Comparison of ENCODE assay signal across 19 cellular contexts in the genomic region with DNA sequence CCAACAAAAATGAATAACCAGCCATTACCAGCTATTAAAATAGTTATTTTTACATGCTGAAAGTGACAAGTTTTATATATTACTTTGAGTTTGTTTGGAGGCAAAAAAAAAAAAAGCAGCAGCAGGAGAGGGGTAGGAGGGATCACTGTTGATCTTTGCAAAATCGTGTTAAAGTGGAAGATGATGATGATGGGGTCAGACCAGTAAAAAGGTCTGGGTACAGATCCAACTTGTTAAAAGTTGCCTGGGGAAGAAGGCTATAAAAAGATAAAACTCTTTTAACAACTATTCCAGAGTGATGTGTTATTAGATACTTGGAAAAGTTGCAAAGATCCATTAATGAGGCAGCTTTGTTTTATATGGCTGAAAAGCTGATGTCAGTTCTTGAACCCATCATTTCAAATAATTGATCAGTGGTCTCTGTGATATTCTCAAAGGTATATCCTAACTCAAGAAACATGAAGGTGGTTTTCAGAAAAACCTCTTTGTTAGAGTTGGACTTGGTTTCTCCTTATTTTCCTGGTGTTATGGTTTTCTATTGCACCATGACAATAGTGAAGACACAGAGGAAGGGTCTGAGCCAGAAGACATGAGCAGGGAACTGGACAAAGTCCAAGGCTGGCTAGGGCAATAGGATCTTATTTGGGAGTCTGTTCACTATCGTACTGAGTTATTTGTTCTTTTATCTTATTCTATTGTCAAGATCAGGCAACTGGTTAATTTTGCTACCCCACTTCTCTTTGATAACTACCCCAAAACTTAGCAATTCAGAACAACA. TPM values are rescaled to one million over a fixed set of nuclear protein-coding genes. Genes with fewer than 3 reads are reported as not detected.
"Had no signal": no experiment of that assay in that cellular context is flagged by ENCODE, and none has a peak within 500 bp of the region (broad histone marks: within the 10 kb centered on the region; RNA-seq: fewer than 3 reads in every experiment).

No MANE protein-coding gene starts in this region.

- H3K4me1 ChIP-seq: body of pancreas, colonic mucosa had no signal

- H3K9me3 Mint-ChIP-seq: activated CD8-positive, alpha-beta T cell treated with anti-CD3 and anti-CD28 coated beads for 36 hours; activated naive CD8-positive, alpha-beta T cell treated with anti-CD3 and anti-CD28 coated beads, Interleukin-2, amount 10 ng/mL, durations not matched to agents 7 days and 5 days; activated T-helper 17 cell treated with anti-CD3 and anti-CD28 coated beads, Interleukin-2, amount 50 U/mL, for 72 hours; natural killer cell; WTC11 had no signal

- H3K9me3 ChIP-seq: body of pancreas, colonic mucosa had no signal

- H3K4me1 Mint-ChIP-seq: activated naive CD8-positive, alpha-beta T cell treated with anti-CD3 and anti-CD28 coated beads, Interleukin-2, amount 10 ng/mL, durations not matched to agents 7 days and 5 days; activated T-helper 17 cell treated with anti-CD3 and anti-CD28 coated beads, Interleukin-2, amount 50 U/mL, for 72 hours; immature natural killer cell; natural killer cell; WTC11 had no signal

- H3K36me3 ChIP-seq: colonic mucosa had no signal

- H3K4me3 Mint-ChIP-seq: activated CD8-positive, alpha-beta T cell treated with anti-CD3 and anti-CD28 coated beads for 36 hours; activated naive CD8-positive, alpha-beta T cell treated with anti-CD3 and anti-CD28 coated beads, Interleukin-2, amount 10 ng/mL, durations not matched to agents 7 days and 5 days; activated T-helper 17 cell treated with anti-CD3 and anti-CD28 coated beads, Interleukin-2, amount 50 U/mL, for 72 hours; immature natural killer cell; natural killer cell; WTC11 had no signal

- DNase-seq: activated CD4-positive, alpha-beta T cell treated with anti-CD3 and anti-CD28 coated beads for 4 hours; activated CD8-positive, alpha-beta T cell treated with anti-CD3 and anti-CD28 coated beads for 36 hours; activated naive CD4-positive, alpha-beta T cell treated with Interleukin-2 at 50 U/mL for 16 hours; activated naive CD8-positive, alpha-beta T cell treated with anti-CD3 and anti-CD28 coated beads, Interleukin-2, amount 10 ng/mL, durations not matched to agents 7 days and 5 days; activated T-cell treated with anti-CD3 and anti-CD28 coated beads, Interleukin-2, amount 50 U/mL, for 1 hour; body of pancreas; central memory CD4-positive, alpha-beta T cell; colonic mucosa; immature natural killer cell; kidney glomerular epithelial cell; mesenchymal stem cell; natural killer cell; stimulated activated CD4-positive, alpha-beta T cell treated with anti-CD3 and anti-CD28 coated beads, Interleukin-12 subunit alpha, Interleukin-12 subunit beta, amount 100 ng/mL, for 4 hours; stimulated activated CD4-positive, alpha-beta T cell treated with anti-CD3 and anti-CD28 coated beads, Interleukin-1b, Interleukin-23, amount 100 ng/mL, for 48 hours; stimulated activated CD8-positive, alpha-beta memory T cell treated with anti-CD3 and anti-CD28 coated beads, Interleukin-4, amount 100 ng/mL, for 48 hours; stimulated activated naive CD4-positive, alpha-beta T cell had no signal

- H3K27ac ChIP-seq: body of pancreas, colonic mucosa had no signal

- H3K4me3 ChIP-seq: body of pancreas, colonic mucosa had no signal

- H3K27ac Mint-ChIP-seq: activated CD8-positive, alpha-beta T cell treated with anti-CD3 and anti-CD28 coated beads for 36 hours; activated naive CD8-positive, alpha-beta T cell treated with anti-CD3 and anti-CD28 coated beads, Interleukin-2, amount 10 ng/mL, durations not matched to agents 7 days and 5 days; activated T-helper 17 cell treated with anti-CD3 and anti-CD28 coated beads, Interleukin-2, amount 50 U/mL, for 72 hours; immature natural killer cell; natural killer cell had no signal

- H3K36me3 Mint-ChIP-seq: activated naive CD8-positive, alpha-beta T cell treated with anti-CD3 and anti-CD28 coated beads, Interleukin-2, amount 10 ng/mL, durations not matched to agents 7 days and 5 days; immature natural killer cell; natural killer cell; WTC11 had no signal

- ATAC-seq: activated CD8-positive, alpha-beta T cell treated with anti-CD3 and anti-CD28 coated beads for 36 hours; activated T-helper 17 cell treated with anti-CD3 and anti-CD28 coated beads, Interleukin-2, amount 50 U/mL, for 72 hours; body of pancreas; natural killer cell had no signal

- H3K27me3 ChIP-seq: body of pancreas, colonic mucosa had no signal

RNA-seq across cellular contexts. Expression of gene EDNRA, which starts 44.8 kb away (rescaled TPM):
- total RNA-seq: activated CD8-positive, alpha-beta T cell treated with anti-CD3 and anti-CD28 coated beads for 36 hours; activated naive CD8-positive, alpha-beta T cell treated with anti-CD3 and anti-CD28 coated beads, Interleukin-2, amount 10 ng/mL, durations not matched to agents 7 days and 5 days; activated T-helper 17 cell treated with anti-CD3 and anti-CD28 coated beads, Interleukin-2, amount 50 U/mL, for 72 hours; natural killer cell; T-helper 2 cell treated with Interferon-gamma antibody and Interleukin-4, amounts not matched to agents 100 ng/mL and 5 ng/mL, for 36 hours had no signal
- polyA plus RNA-seq: immature natural killer cell had no signal
